22 cellular contexts compared by ENCODE assay signal in genomic region chr15:76354823-76355440, GRCh38. TPM values are rescaled to one million over a fixed set of nuclear protein-coding genes. Genes with fewer than 3 reads are reported as not detected.
"Had no signal": no experiment of that assay in that cellular context is flagged by ENCODE, and none has a peak within 500 bp of the region (broad histone marks: within the 10 kb centered on the region; RNA-seq: fewer than 3 reads in every experiment).

No MANE protein-coding gene starts in this region.

- H3K4me3 ChIP-seq: MG63, SJSA1, SK-N-MC had no signal

- H3K27me3 ChIP-seq: MG63, SJSA1 had no signal

- H3K36me3 ChIP-seq: MG63, SJSA1 had no signal

- H3K4me1 ChIP-seq: SJSA1 had no signal

- H3K27ac ChIP-seq: SJSA1, SK-N-MC had no signal

- FAIRE-seq: RCC 7860 had no signal

- H3K9me3 ChIP-seq: MG63, SJSA1 had no signal

- DNase-seq: Karpas-422, KG1, MG63, NCI-H1092, NCI-H1105 treated with DMSO at 0.1 percent for 48 hours, NCI-H1417 treated with DMSO at 0.1 percent for 48 hours, NCI-H146, NCI-H1694 treated with DMSO at 0.1 percent for 48 hours, NCI-H1930, NCI-H2081, NCI-H2107, NCI-H226, NCI-H446, NCI-H510A, NCI-H524 treated with DMSO at 0.1 percent for 48 hours, NCI-H774, Right ventricle myocardium superior, RPMI8226, SIG-M5 had no signal

RNA-seq across cellular contexts. Expression of gene ISL2, which starts 18.4 kb away (rescaled TPM):
- total RNA-seq: Right ventricle myocardium superior had no signal
